ENCODE assay signal across 27 cellular contexts in the genomic region with DNA sequence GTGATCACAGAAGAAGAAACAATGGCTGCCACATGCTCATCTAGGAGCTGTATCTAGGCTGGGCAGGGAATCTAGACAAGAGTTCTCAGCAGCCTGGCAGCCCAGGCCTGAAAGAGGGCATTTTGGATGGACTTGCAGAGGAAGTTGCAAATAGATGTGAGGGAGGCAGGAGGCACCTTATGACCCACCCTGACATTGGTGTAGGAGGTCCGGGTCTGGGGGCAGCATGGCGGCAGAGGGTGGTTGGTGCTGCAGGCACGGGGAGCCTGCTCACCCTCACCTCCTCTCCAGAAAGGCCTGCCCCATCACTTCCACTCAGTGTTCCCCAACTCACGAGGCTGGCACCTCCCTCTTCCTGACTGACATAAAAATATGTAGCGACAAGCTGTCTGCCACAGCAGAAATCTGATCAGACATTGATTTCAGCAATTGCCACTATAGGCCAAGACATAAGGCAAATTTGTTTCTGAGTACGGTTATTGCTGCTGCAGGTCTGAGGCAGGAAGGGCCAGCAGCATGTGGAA.
"Had no signal": no experiment of that assay in that cellular context is flagged by ENCODE, and none has a peak within 500 bp of the region (broad histone marks: within the 10 kb centered on the region; RNA-seq: fewer than 3 reads in every experiment).

No MANE protein-coding gene starts in this region.

- H3K9me3 ChIP-seq: gastroesophageal sphincter, heart left ventricle, left lung, mucosa of descending colon, neutrophil, prostate gland, sigmoid colon, spleen, thoracic aorta, tibial nerve, upper lobe of right lung, uterus had no signal

- H3K4me3 Mint-ChIP-seq: mesothelial cell of epicardium; naive thymus-derived CD8-positive, alpha-beta T cell; stimulated activated memory B cell treated with anti-CD40 and anti-IgM and Interleukin-4, amounts not matched to agents 10 μg/mL and 1 μg/mL and 100 μg/mL, for 72 hours had no signal

- H3K79me2 ChIP-seq: hepatocyte had no signal

- ATAC-seq: esophagus mucosa; foreskin keratinocyte; gastroesophageal sphincter; heart left ventricle; left cardiac atrium; left lung; mucosa of descending colon; naive thymus-derived CD8-positive, alpha-beta T cell; right cardiac atrium; stimulated activated memory B cell treated with anti-CD40 and anti-IgM and Interleukin-4, amounts not matched to agents 10 μg/mL and 1 μg/mL and 100 μg/mL, for 72 hours; stimulated activated naive CD8-positive, alpha-beta T cell treated with anti-CD3 and anti-CD28 coated beads, Interleukin-15, Interleukin-2, amounts not matched to agents 100 U/mL and 50 U/mL, for 24 hours; upper lobe of right lung had no signal

- H3K27ac ChIP-seq: dorsolateral prefrontal cortex, epithelial cell of prostate, foreskin keratinocyte, heart left ventricle, hepatocyte, left lung, neutrophil, prostate gland, sigmoid colon, spleen, thoracic aorta, tibial nerve, upper lobe of right lung, uterus had no signal

- H3K27me3 ChIP-seq: dorsolateral prefrontal cortex, foreskin keratinocyte, gastroesophageal sphincter, heart left ventricle, hepatocyte, left lung, neutrophil, sigmoid colon, spleen, tibial nerve, upper lobe of right lung, uterus had no signal

- DNase-seq: central memory CD4-positive, alpha-beta T cell; dorsolateral prefrontal cortex; effector CD4-positive, alpha-beta T cell; foreskin keratinocyte; heart left ventricle; left cardiac atrium; left lung; mucosa of descending colon; naive thymus-derived CD8-positive, alpha-beta T cell; nephron progenitor cell; right cardiac atrium; sigmoid colon; spleen; stimulated activated CD4-positive, alpha-beta T cell treated with anti-CD3 and anti-CD28 coated beads, Interleukin-4, amount 100 ng/mL, for 4 hours; stimulated activated naive CD8-positive, alpha-beta T cell treated with anti-CD3 and anti-CD28 coated beads, Interleukin-15, Interleukin-2, amounts not matched to agents 100 U/mL and 50 U/mL, for 24 hours; upper lobe of right lung; uterus had no signal

- H3K36me3 ChIP-seq: prostate gland, thoracic aorta, uterus had no signal

- H3K27me3 Mint-ChIP-seq: naive thymus-derived CD8-positive, alpha-beta T cell; stimulated activated memory B cell treated with anti-CD40 and anti-IgM and Interleukin-4, amounts not matched to agents 10 μg/mL and 1 μg/mL and 100 μg/mL, for 72 hours had no signal

- H3K4me3 ChIP-seq: dorsolateral prefrontal cortex, gastroesophageal sphincter, heart left ventricle, hepatocyte, left lung, mucosa of descending colon, prostate gland, sigmoid colon, spleen, thoracic aorta, tibial nerve, upper lobe of right lung, uterus had no signal

- H3K4me1 ChIP-seq: left lung, prostate gland, upper lobe of right lung, uterus had no signal

- H3K27ac Mint-ChIP-seq: mesothelial cell of epicardium; nephron progenitor cell; stimulated activated memory B cell treated with anti-CD40 and anti-IgM and Interleukin-4, amounts not matched to agents 10 μg/mL and 1 μg/mL and 100 μg/mL, for 72 hours had no signal

- H2AFZ ChIP-seq: hepatocyte had no signal

- H3K4me2 ChIP-seq: hepatocyte had no signal

- H3K9me3 Mint-ChIP-seq: mesothelial cell of epicardium; naive thymus-derived CD8-positive, alpha-beta T cell; nephron progenitor cell; stimulated activated memory B cell treated with anti-CD40 and anti-IgM and Interleukin-4, amounts not matched to agents 10 μg/mL and 1 μg/mL and 100 μg/mL, for 72 hours had no signal
